Comparison of ENCODE assay signal across 19 cellular contexts in genomic region chrX:136778020-136778419, GRCh38. TPM values are rescaled to one million over a fixed set of nuclear protein-coding genes. Genes with fewer than 3 reads are reported as not detected.
DNase-seq lines count a peak whose midpoint lies in the region; ATAC-seq and TF ChIP-seq lines count a peak whose summit lies in the region.
"Had no signal": no experiment of that assay in that cellular context is flagged by ENCODE, and none has a peak within 500 bp of the region (broad histone marks: within the 10 kb centered on the region; RNA-seq: fewer than 3 reads in every experiment).

No MANE protein-coding gene starts in this region.

- H3K27me3 Mint-ChIP-seq in CD14-positive monocyte (ENCODE audit: low read depth in 3 of 3) (no peaks in the 10 kb centered on the region), naive B cell (no peaks in the 10 kb centered on the region)
- peaks cover 0 to 1% of the 10 kb centered on the region in 2 donors for H3K27me3 Mint-ChIP-seq in CD8-positive, alpha-beta memory T cell
- H3K27me3 Mint-ChIP-seq in activated CD4-positive, alpha-beta memory T cell treated with anti-CD3 and anti-CD28 coated beads for 36 hours: no peaks in the 10 kb centered on the region

- ATAC-seq in naive B cell (ENCODE audit: low read depth in 2 of 2): no peak
- ATAC-seq: left cardiac atrium, right cardiac atrium had no signal

- intact Hi-C loops in CD14-positive monocyte (cut with micrococcal nuclease): no loop called here
- intact Hi-C loops in activated CD4-positive, alpha-beta memory T cell treated with anti-CD3 and anti-CD28 coated beads for 36 hours (cut with micrococcal nuclease): loop anchor here (2.0 to 5.0 kb wide), 5 partner anchors 13 to 281 kb away; partner anchors contain the start of genes CD40LG and HTATSF1

- peak overlapping the region; percentile 77 for H3K4me3 ChIP-seq in CD8-positive, alpha-beta memory T cell (ENCODE audit: low read length)
- H3K4me3 ChIP-seq: thoracic aorta had no signal

- peaks cover 27% of the 10 kb centered on the region for H3K4me1 ChIP-seq in CD8-positive, alpha-beta memory T cell (ENCODE audit: insufficient read depth, low read length)
- H3K4me1 ChIP-seq: BE2C had no signal

- H3K27ac ChIP-seq in CD8-positive, alpha-beta memory T cell (ENCODE audit: low read depth, low read length): no peak overlapping the region
- H3K27ac ChIP-seq: VCaP had no signal

- peak overlapping the region in 1 of 2 donors; percentile 94 for H3K4me3 Mint-ChIP-seq in CD14-positive monocyte
- H3K4me3 Mint-ChIP-seq in CD8-positive, alpha-beta memory T cell: peak overlapping the region; percentile 65 to 94 (median 92)
- H3K4me3 Mint-ChIP-seq in activated CD4-positive, alpha-beta memory T cell treated with anti-CD3 and anti-CD28 coated beads for 36 hours: peak overlapping the region; percentile 83
- H3K4me3 Mint-ChIP-seq in naive B cell: peak overlapping the region in 4 of 8 donors; percentile 59 to 100 (median 78)

- H3K27ac Mint-ChIP-seq in CD14-positive monocyte (peak overlapping the region in 5 of 7 donors; percentile 82 to 95 (median 87)), naive B cell (peak overlapping the region in 4 of 6 donors; percentile 7 to 94 (median 28))
- H3K27ac Mint-ChIP-seq in CD8-positive, alpha-beta memory T cell: peak overlapping the region; percentile 79 to 97 (median 92)
- peak overlapping the region; percentile 96 for H3K27ac Mint-ChIP-seq in activated CD4-positive, alpha-beta memory T cell treated with anti-CD3 and anti-CD28 coated beads for 36 hours

- peaks cover 0 to 5% of the 10 kb centered on the region in 2 donors for H3K36me3 Mint-ChIP-seq in CD14-positive monocyte
- H3K36me3 Mint-ChIP-seq in CD8-positive, alpha-beta memory T cell: peaks cover 0 to 20% (median 3%) of the 10 kb centered on the region in 3 donors
- H3K36me3 Mint-ChIP-seq in activated CD4-positive, alpha-beta memory T cell treated with anti-CD3 and anti-CD28 coated beads for 36 hours: peaks cover 4% of the 10 kb centered on the region
- no peaks in the 10 kb centered on the region for H3K36me3 Mint-ChIP-seq in naive B cell

- no peak for TF ChIP-seq CTCF in CD14-positive monocyte (IDR thresholded peaks at IDR 0.05)

- no peak for DNase-seq in CD14-positive monocyte (ENCODE audit: low spot score)
- DNase-seq in CD8-positive, alpha-beta memory T cell: no peak
- DNase-seq in activated CD4-positive, alpha-beta memory T cell treated with anti-CD3 and anti-CD28 coated beads for 36 hours: no peak
- no peak for DNase-seq in naive B cell
- no peak for DNase-seq in DMS 273 (lab: John Stamatoyannopoulos, UW; ENCODE audit: unreplicated experiment)
- DNase-seq in iPS-NIHi7 (ENCODE audit: extremely low spot score): no peak
- DNase-seq in AG08395 (ENCODE audit: low spot score): no peak
- DNase-seq: amniotic stem cell; BE2C; DMS79 treated with DMSO at 0.1 percent for 48 hours; left cardiac atrium; midbrain; NCI-H1417; nucleus accumbens; right cardiac atrium; RPMI8226; stimulated activated CD4-positive, alpha-beta T cell treated with anti-CD3 and anti-CD28 coated beads, Interleukin-2, amount 100 ng/mL, for 24 hours had no signal

- CTCF ChIA-PET in CD8-positive, alpha-beta memory T cell (lab: Charles Lee): no interaction called here
- CTCF ChIA-PET in activated CD4-positive, alpha-beta memory T cell treated with anti-CD3 and anti-CD28 coated beads for 36 hours (lab: Charles Lee): no interaction called here

- H3K27me3 ChIP-seq in CD8-positive, alpha-beta memory T cell (ENCODE audit: insufficient read depth, low read length, poor library complexity, severe bottlenecking): no peaks in the 10 kb centered on the region
- H3K27me3 ChIP-seq: BE2C had no signal

- H3K9me3 Mint-ChIP-seq in CD14-positive monocyte (peaks cover 0 to 2% (median 0%) of the 10 kb centered on the region in 7 donors), naive B cell (peaks cover 0 to 2% (median 0%) of the 10 kb centered on the region in 7 donors)
- H3K9me3 Mint-ChIP-seq in CD8-positive, alpha-beta memory T cell: no peaks in the 10 kb centered on the region
- H3K9me3 Mint-ChIP-seq in activated CD4-positive, alpha-beta memory T cell treated with anti-CD3 and anti-CD28 coated beads for 36 hours: no peaks in the 10 kb centered on the region

- H3K36me3 ChIP-seq in CD8-positive, alpha-beta memory T cell (ENCODE audit: insufficient read depth, low read length): no peaks in the 10 kb centered on the region
- H3K36me3 ChIP-seq: BE2C, thoracic aorta had no signal

- POLR2A ChIA-PET in CD8-positive, alpha-beta memory T cell (lab: Charles Lee): interaction anchor here (0.7 to 2.2 kb wide), 2 partner anchors 10 to 103 kb away, joined by 3 to 7 read pairs; partner anchors contain the start of gene RBMX
- POLR2A ChIA-PET in activated CD4-positive, alpha-beta memory T cell treated with anti-CD3 and anti-CD28 coated beads for 36 hours (lab: Charles Lee): interaction anchor here (2.1 to 2.8 kb wide), 3 partner anchors 10 to 102 kb away, joined by 11 to 22 read pairs (median 20); partner anchors contain the start of gene RBMX

- H3K4me1 Mint-ChIP-seq in CD14-positive monocyte (peaks cover 54% of the 10 kb centered on the region), naive B cell (peaks cover 39 to 42% (median 40%) of the 10 kb centered on the region in 3 donors)
- peaks cover 50 to 79% (median 75%) of the 10 kb centered on the region in 3 donors for H3K4me1 Mint-ChIP-seq in CD8-positive, alpha-beta memory T cell
- peaks cover 63% of the 10 kb centered on the region for H3K4me1 Mint-ChIP-seq in activated CD4-positive, alpha-beta memory T cell treated with anti-CD3 and anti-CD28 coated beads for 36 hours (ENCODE audit: low read depth)

- H3K9me3 ChIP-seq in CD8-positive, alpha-beta memory T cell (ENCODE audit: low read length): no peaks in the 10 kb centered on the region
- H3K9me3 ChIP-seq: BE2C, thoracic aorta had no signal

RNA-seq across cellular contexts. Expression of gene ARHGEF6, which starts 2.7 kb away (rescaled TPM):
- polyA plus RNA-seq in CD14-positive monocyte (10 to 100 TPM; 51.4 to 79.2 TPM), naive B cell (ENCODE audit: low read depth in 6 of 6) (10 to 100 TPM; 43.9 to 57.0 (median 51.4) TPM)
- 10 to 100 TPM; 25.6 to 27.0 TPM for total RNA-seq in CD8-positive, alpha-beta memory T cell
- 60.7 TPM for polyA plus RNA-seq in CD8-positive, alpha-beta memory T cell
- 10 to 100 TPM; 52.7 to 54.1 TPM for total RNA-seq in activated CD4-positive, alpha-beta memory T cell treated with anti-CD3 and anti-CD28 coated beads for 36 hours

Comparison
In these comparisons a context has a peak if more than half of its experiments do, and no peak if none do; other contexts are left out.
1. H3K27ac Mint-ChIP-seq: peak in every context shown above with its lines; median percentile 96 in activated CD4-positive, alpha-beta memory T cell treated with anti-CD3 and anti-CD28 coated beads for 36 hours; 92 in CD8-positive, alpha-beta memory T cell; 87 in CD14-positive monocyte; 28 in naive B cell.